ENCODE assay signal across 17 cellular contexts in the genomic region with DNA sequence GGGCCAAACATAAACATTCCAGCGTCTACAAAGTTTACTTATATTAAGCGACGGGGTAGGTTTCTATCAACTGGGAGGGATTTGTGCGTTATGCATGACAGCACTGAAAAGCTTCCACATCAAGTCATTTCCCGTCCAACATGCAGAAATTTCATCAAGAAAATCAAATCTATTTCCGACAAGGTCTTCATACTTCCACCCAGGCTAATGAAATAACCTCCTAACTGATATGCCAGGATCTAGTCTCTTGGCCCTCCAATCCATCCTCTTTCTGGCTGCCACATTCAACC.
"Had no signal": no experiment of that assay in that cellular context is flagged by ENCODE, and none has a peak within 500 bp of the region (broad histone marks: within the 10 kb centered on the region; RNA-seq: fewer than 3 reads in every experiment).

No MANE protein-coding gene starts in this region.

- H3K27ac ChIP-seq: epithelial cell of prostate, gastroesophageal sphincter, lower lobe of right lung, tibial artery, WERI-Rb-1 had no signal

- H3K4me3 ChIP-seq: gastroesophageal sphincter, heart right ventricle, lower lobe of right lung, tibial artery had no signal

- DNase-seq: activated CD4-positive, alpha-beta T cell treated with anti-CD3 and anti-CD28 coated beads for 36 hours; activated CD4-positive, alpha-beta T cell treated with anti-CD3 and anti-CD28 coated beads, Interleukin-2, amount 50 U/mL, for 48 hours; activated gamma-delta T cell treated with Interleukin-2 at 50 U/mL for 16 hours; activated T-cell treated with anti-CD3 and anti-CD28 coated beads for 4 hours; heart right ventricle; left colon; lower lobe of right lung; occipital lobe; right cardiac atrium; stimulated activated naive CD8-positive, alpha-beta T cell treated with anti-CD3 and anti-CD28 coated beads, Interleukin-15, Interleukin-2, amounts not matched to agents 100 U/mL and 50 U/mL, for 24 hours; T-helper 2 cell; tibial artery; WERI-Rb-1 had no signal

- H3K9me3 ChIP-seq: gastroesophageal sphincter, heart right ventricle, lower lobe of right lung, tibial artery had no signal

- H3K36me3 ChIP-seq: gastroesophageal sphincter, heart right ventricle, lower lobe of right lung, tibial artery, WERI-Rb-1 had no signal

- ATAC-seq: activated CD4-positive, alpha-beta T cell treated with anti-CD3 and anti-CD28 coated beads for 36 hours; activated naive CD4-positive, alpha-beta T cell treated with anti-CD3 and anti-CD28 coated beads, Interleukin-2, amount 50 U/mL, for 72 hours; gastroesophageal sphincter; natural killer cell treated with Interleukin-12 subunit alpha and Interleukin-12 subunit beta and Interleukin-15 and Interleukin-18, amount 100 ng/mL, for 72 hours; right cardiac atrium; stimulated activated naive CD8-positive, alpha-beta T cell treated with anti-CD3 and anti-CD28 coated beads, Interleukin-15, Interleukin-2, amounts not matched to agents 100 U/mL and 50 U/mL, for 24 hours had no signal

- H3K27me3 ChIP-seq: gastroesophageal sphincter, heart right ventricle, tibial artery had no signal
